ENCODE assay signal across 1 cellular context in genomic region chr12:53495903-53496751, GRCh38.
TF ChIP-seq lines count a peak whose summit lies in the region.

No MANE protein-coding gene starts in this region.

TF ChIP-seq in K562, 482 proteins besides CTCF, POLR2A, EP300 and RAD21 (continues in another document):
- no peak for TF ChIP-seq DNMT1 (IDR thresholded peaks at IDR 0.05)
- TF ChIP-seq ZNF124 (CRISPR knock-in tag; IDR thresholded peaks at IDR 0.05), result no peak
- no peak for TF ChIP-seq REST (CRISPR knock-in tag; IDR thresholded peaks at IDR 0.05; ENCODE audit: low read depth)
- no peak for TF ChIP-seq ZC3H8 (IDR thresholded peaks at IDR 0.05)
- no peak for TF ChIP-seq NFXL1 (CRISPR knock-in tag; IDR thresholded peaks at IDR 0.05)
- no peak for TF ChIP-seq ZNF253 (CRISPR knock-in tag; conservative IDR thresholded peaks at IDR 0.05)
- no peak for TF ChIP-seq RB1 (IDR thresholded peaks at IDR 0.05; ENCODE audit: low read depth)
- TF ChIP-seq, protein P1, sequence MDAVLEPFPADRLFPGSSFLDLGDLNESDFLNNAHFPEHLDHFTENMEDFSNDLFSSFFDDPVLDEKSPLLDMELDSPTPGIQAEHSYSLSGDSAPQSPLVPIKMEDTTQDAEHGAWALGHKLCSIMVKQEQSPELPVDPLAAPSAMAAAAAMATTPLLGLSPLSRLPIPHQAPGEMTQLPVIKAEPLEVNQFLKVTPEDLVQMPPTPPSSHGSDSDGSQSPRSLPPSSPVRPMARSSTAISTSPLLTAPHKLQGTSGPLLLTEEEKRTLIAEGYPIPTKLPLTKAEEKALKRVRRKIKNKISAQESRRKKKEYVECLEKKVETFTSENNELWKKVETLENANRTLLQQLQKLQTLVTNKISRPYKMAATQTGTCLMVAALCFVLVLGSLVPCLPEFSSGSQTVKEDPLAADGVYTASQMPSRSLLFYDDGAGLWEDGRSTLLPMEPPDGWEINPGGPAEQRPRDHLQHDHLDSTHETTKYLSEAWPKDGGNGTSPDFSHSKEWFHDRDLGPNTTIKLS (IDR thresholded peaks at IDR 0.05; ENCODE audit: borderline replicate concordance, low read depth), result no peak
- peak in 1 of 2 experiments; percentile 17; a peak in 1 of 4 replicates for TF ChIP-seq NRF1 (conservative IDR thresholded peaks at IDR 0.05 in 1 of 2, IDR thresholded peaks at IDR 0.05 in 1 of 2)
- TF ChIP-seq GABPB1 (CRISPR knock-in tag; IDR thresholded peaks at IDR 0.05), result no peak
- TF ChIP-seq, protein P2, sequence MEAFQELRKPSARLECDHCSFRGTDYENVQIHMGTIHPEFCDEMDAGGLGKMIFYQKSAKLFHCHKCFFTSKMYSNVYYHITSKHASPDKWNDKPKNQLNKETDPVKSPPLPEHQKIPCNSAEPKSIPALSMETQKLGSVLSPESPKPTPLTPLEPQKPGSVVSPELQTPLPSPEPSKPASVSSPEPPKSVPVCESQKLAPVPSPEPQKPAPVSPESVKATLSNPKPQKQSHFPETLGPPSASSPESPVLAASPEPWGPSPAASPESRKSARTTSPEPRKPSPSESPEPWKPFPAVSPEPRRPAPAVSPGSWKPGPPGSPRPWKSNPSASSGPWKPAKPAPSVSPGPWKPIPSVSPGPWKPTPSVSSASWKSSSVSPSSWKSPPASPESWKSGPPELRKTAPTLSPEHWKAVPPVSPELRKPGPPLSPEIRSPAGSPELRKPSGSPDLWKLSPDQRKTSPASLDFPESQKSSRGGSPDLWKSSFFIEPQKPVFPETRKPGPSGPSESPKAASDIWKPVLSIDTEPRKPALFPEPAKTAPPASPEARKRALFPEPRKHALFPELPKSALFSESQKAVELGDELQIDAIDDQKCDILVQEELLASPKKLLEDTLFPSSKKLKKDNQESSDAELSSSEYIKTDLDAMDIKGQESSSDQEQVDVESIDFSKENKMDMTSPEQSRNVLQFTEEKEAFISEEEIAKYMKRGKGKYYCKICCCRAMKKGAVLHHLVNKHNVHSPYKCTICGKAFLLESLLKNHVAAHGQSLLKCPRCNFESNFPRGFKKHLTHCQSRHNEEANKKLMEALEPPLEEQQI (IDR thresholded peaks at IDR 0.05), result no peak
- no peak for TF ChIP-seq ZNF146 (CRISPR knock-in tag; IDR thresholded peaks at IDR 0.05; ENCODE audit: unreplicated experiment)
- no peak for TF ChIP-seq ZNF41 (CRISPR knock-in tag; conservative IDR thresholded peaks at IDR 0.05)
- no peak for TF ChIP-seq ATF6 (CRISPR knock-in tag; IDR thresholded peaks at IDR 0.05)
- peak; percentile 53; the same call in 1 of the 2 replicates for TF ChIP-seq CTBP1 (IDR thresholded peaks at IDR 0.05; ENCODE audit: borderline replicate concordance)
- no peak for TF ChIP-seq ELK1 (CRISPR knock-in tag; IDR thresholded peaks at IDR 0.05)
- no peak for TF ChIP-seq ZNF740 (CRISPR knock-in tag; IDR thresholded peaks at IDR 0.05)
- no peak for TF ChIP-seq ZNF740 (tag; IDR thresholded peaks at IDR 0.05)
- TF ChIP-seq SMARCB1 (IDR thresholded peaks at IDR 0.05; ENCODE audit: insufficient read length, low read depth), result no peak
- TF ChIP-seq CBFA2T2 (conservative IDR thresholded peaks at IDR 0.05), result peak; percentile 63
- TF ChIP-seq UBTF (IDR thresholded peaks at IDR 0.05; ENCODE audit: borderline replicate concordance in 1 of 2, low read depth in 2 of 2, low read length in 2 of 2), result no peak
- TF ChIP-seq CAMTA2 (CRISPR knock-in tag; conservative IDR thresholded peaks at IDR 0.05), result no peak
- no peak for TF ChIP-seq PRPF4 (IDR thresholded peaks at IDR 0.05; ENCODE audit: insufficient read depth, low read depth, low read length, poor library complexity, severe bottlenecking)
- no peak for TF ChIP-seq NR0B1 (IDR thresholded peaks at IDR 0.05; ENCODE audit: partially characterized antibody)
- TF ChIP-seq USF2 (CRISPR knock-in tag; IDR thresholded peaks at IDR 0.05), result peak; percentile 95
- TF ChIP-seq TCF7L2 (IDR thresholded peaks at IDR 0.05; ENCODE audit: low read depth, low read length), result no peak
- no peak for TF ChIP-seq ARID2 (IDR thresholded peaks at IDR 0.05)
- TF ChIP-seq, protein P3, sequence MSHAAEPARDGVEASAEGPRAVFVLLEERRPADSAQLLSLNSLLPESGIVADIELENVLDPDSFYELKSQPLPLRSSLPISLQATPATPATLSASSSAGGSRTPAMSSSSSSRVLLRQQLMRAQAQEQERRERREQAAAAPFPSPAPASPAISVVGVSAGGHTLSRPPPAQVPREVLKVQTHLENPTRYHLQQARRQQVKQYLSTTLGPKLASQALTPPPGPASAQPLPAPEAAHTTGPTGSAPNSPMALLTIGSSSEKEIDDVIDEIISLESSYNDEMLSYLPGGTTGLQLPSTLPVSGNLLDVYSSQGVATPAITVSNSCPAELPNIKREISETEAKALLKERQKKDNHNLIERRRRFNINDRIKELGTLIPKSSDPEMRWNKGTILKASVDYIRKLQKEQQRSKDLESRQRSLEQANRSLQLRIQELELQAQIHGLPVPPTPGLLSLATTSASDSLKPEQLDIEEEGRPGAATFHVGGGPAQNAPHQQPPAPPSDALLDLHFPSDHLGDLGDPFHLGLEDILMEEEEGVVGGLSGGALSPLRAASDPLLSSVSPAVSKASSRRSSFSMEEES (CRISPR knock-in tag; IDR thresholded peaks at IDR 0.05), result peak; percentile 89
- TF ChIP-seq, protein P4, sequence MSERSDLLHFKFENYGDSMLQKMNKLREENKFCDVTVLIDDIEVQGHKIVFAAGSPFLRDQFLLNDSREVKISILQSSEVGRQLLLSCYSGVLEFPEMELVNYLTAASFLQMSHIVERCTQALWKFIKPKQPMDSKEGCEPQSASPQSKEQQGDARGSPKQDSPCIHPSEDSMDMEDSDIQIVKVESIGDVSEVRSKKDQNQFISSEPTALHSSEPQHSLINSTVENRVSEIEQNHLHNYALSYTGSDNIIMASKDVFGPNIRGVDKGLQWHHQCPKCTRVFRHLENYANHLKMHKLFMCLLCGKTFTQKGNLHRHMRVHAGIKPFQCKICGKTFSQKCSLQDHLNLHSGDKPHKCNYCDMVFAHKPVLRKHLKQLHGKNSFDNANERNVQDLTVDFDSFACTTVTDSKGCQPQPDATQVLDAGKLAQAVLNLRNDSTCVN (CRISPR knock-in tag; IDR thresholded peaks at IDR 0.05), result no peak
- no peak for TF ChIP-seq ZNF655 (CRISPR knock-in tag; IDR thresholded peaks at IDR 0.05)
- TF ChIP-seq, protein P5, sequence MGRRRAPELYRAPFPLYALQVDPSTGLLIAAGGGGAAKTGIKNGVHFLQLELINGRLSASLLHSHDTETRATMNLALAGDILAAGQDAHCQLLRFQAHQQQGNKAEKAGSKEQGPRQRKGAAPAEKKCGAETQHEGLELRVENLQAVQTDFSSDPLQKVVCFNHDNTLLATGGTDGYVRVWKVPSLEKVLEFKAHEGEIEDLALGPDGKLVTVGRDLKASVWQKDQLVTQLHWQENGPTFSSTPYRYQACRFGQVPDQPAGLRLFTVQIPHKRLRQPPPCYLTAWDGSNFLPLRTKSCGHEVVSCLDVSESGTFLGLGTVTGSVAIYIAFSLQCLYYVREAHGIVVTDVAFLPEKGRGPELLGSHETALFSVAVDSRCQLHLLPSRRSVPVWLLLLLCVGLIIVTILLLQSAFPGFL (CRISPR knock-in tag; IDR thresholded peaks at IDR 0.05), result no peak
- no peak for TF ChIP-seq SRF (CRISPR knock-in tag; IDR thresholded peaks at IDR 0.05)
- no peak for TF ChIP-seq ESRRB (CRISPR knock-in tag; IDR thresholded peaks at IDR 0.05; ENCODE audit: borderline replicate concordance)
- TF ChIP-seq NCOR1 (IDR thresholded peaks at IDR 0.05), result no peak
- TF ChIP-seq HSF4 (CRISPR knock-in tag; IDR thresholded peaks at IDR 0.05; ENCODE audit: borderline replicate concordance), result no peak
